33 cellular contexts compared by ENCODE assay signal in genomic region chr5:105670586-105670985, GRCh38.
"Had no signal": no experiment of that assay in that cellular context is flagged by ENCODE, and none has a peak within 500 bp of the region (broad histone marks: within the 10 kb centered on the region; RNA-seq: fewer than 3 reads in every experiment).

No MANE protein-coding gene starts in this region.

- H3K27me3 ChIP-seq: MG63, SJSA1 had no signal

- H3K4me1 Mint-ChIP-seq: activated naive CD4-positive, alpha-beta T cell treated with anti-CD3 and anti-CD28 coated beads, Interleukin-2, amount 50 U/mL, for 24 hours; brain had no signal

- ATAC-seq: activated CD4-positive, CD25-positive, alpha-beta regulatory T cell treated with anti-CD3 and anti-CD28 coated beads, Interleukin-2, amount 50 U/mL, for 24 hours; activated CD8-positive, alpha-beta T cell treated with anti-CD3 and anti-CD28 coated beads for 36 hours; Panc1; SK-N-SH treated with all-trans-retinoic acid at 6 μM for 48 hours had no signal

- H3K4me1 ChIP-seq: SJSA1 had no signal

- FAIRE-seq: astrocyte had no signal

- H3K36me3 Mint-ChIP-seq: activated naive CD4-positive, alpha-beta T cell treated with anti-CD3 and anti-CD28 coated beads, Interleukin-2, amount 50 U/mL, for 24 hours; brain had no signal

- H3K4me3 ChIP-seq: MG63, SJSA1 had no signal

- H3K36me3 ChIP-seq: MG63, SJSA1 had no signal

- H3K4me3 Mint-ChIP-seq: activated CD8-positive, alpha-beta T cell treated with anti-CD3 and anti-CD28 coated beads for 36 hours; activated naive CD4-positive, alpha-beta T cell treated with anti-CD3 and anti-CD28 coated beads, Interleukin-2, amount 50 U/mL, for 24 hours; brain; T-helper 1 cell treated with Interleukin-12 subunit alpha and Interleukin-12 subunit beta and Interleukin-4 antibody, amounts not matched to agents 30 μg/mL and 1 μg/mL, for 36 hours had no signal

- DNase-seq: activated CD4-positive, alpha-beta T cell treated with anti-CD3 and anti-CD28 coated beads for 4 hours; activated CD8-positive, alpha-beta memory T cell treated with anti-CD3 and anti-CD28 coated beads, Interleukin-2, amount 50 U/mL, for 4 hours; activated CD8-positive, alpha-beta T cell treated with anti-CD3 and anti-CD28 coated beads for 36 hours; activated effector memory CD4-positive, alpha-beta T cell treated with Interleukin-2 at 50 U/mL for 16 hours; activated naive CD4-positive, alpha-beta T cell; amniotic stem cell; cerebellar nuclear complex; KG1; MV-4-11; NCI-H1092 treated with DMSO at 0.1 percent for 48 hours; NCI-H1417 treated with DMSO at 0.1 percent for 48 hours; NCI-H1694; NCI-H2029; NCI-H2107; NCI-H2171 treated with DMSO at 0.1 percent for 48 hours; NCI-H345; NCI-H510A; NCI-H526 treated with DMSO at 0.1 percent for 48 hours; NCI-H82; NK-92 treated with Interleukin-12 subunit alpha and Interleukin-12 subunit beta, amount 100 ng/mL, for 24 hours; OCI-M1; RPMI8226; SHP77; SW 1271 had no signal

- H3K27ac ChIP-seq: SJSA1 had no signal

- H3K27ac Mint-ChIP-seq: activated CD8-positive, alpha-beta T cell treated with anti-CD3 and anti-CD28 coated beads for 36 hours; activated naive CD4-positive, alpha-beta T cell treated with anti-CD3 and anti-CD28 coated beads, Interleukin-2, amount 50 U/mL, for 24 hours; brain; T-helper 1 cell treated with Interleukin-12 subunit alpha and Interleukin-12 subunit beta and Interleukin-4 antibody, amounts not matched to agents 30 μg/mL and 1 μg/mL, for 36 hours had no signal

- H3K27me3 Mint-ChIP-seq: activated CD8-positive, alpha-beta T cell treated with anti-CD3 and anti-CD28 coated beads for 36 hours; activated naive CD4-positive, alpha-beta T cell treated with anti-CD3 and anti-CD28 coated beads, Interleukin-2, amount 50 U/mL, for 24 hours; brain had no signal
